Comparison of ENCODE assay signal across 8 cellular contexts in the genomic region with DNA sequence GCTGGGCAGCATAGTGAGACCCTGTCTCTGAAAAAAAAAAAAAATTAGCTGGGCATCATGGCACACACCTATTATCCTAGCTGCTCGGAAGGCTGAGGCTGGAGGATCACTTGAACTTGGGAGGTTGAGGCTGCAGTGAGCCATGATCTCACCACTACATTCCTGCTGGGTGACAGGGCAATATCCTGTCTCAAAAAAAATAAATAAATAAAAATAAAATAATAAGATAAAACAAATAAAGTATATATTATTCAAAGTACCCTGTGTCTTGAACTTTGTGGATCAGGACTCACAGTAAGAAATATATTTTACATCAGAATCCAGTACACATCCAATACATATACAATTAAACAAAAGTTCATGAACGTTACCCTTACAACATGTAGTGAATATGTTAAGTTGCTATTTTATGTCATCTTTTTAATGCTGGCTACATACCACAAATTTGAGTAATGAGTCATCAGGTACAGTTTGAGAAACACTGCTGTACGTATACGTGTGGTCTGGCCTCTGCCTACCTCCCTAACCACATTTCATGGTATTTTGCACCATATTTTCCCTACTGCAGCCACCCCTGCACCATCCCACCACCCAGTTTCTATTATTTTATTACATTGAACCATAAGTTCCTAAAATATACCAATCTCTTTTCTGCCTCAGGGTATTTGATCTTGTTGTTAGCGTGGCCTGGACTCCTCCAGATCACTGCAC. TPM values are rescaled to one million over a fixed set of nuclear protein-coding genes. Genes with fewer than 3 reads are reported as not detected.
DNase-seq lines count a peak whose midpoint lies in the region; ATAC-seq and TF ChIP-seq lines count a peak whose summit lies in the region.

No MANE protein-coding gene starts in this region.

- H2AFZ ChIP-seq in mesenchymal stem cell (ENCODE audit: low read depth, low read length) = no peak overlapping the region

- H3K14ac ChIP-seq in mesenchymal stem cell (ENCODE audit: low read length in 2 of 2) = no peak overlapping the region

- no peak overlapping the region for H3K18ac ChIP-seq in mesenchymal stem cell (ENCODE audit: low read depth in 1 of 2, low read length in 2 of 2)

- no peak overlapping the region for H2BK15ac ChIP-seq in mesenchymal stem cell (ENCODE audit: low read depth, poor library complexity, severe bottlenecking)

- H3K4me3 Mint-ChIP-seq in activated CD4-positive, alpha-beta T cell treated with anti-CD3 and anti-CD28 coated beads, Interleukin-2, amount 10 ng/mL, durations not matched to agents 24 days and 14 days = peak overlapping the region; percentile 58

- no peak overlapping the region for H3K4me3 ChIP-seq in mesenchymal stem cell (ENCODE audit: insufficient read depth in 1 of 2, low read depth in 1 of 2, low read length in 2 of 2)
- H3K4me3 ChIP-seq in lower lobe of right lung = no peak overlapping the region

- no peak overlapping the region for H3K4me2 ChIP-seq in mesenchymal stem cell (ENCODE audit: low read length, poor library complexity, severe bottlenecking)

- no peak overlapping the region for H4K91ac ChIP-seq in mesenchymal stem cell (ENCODE audit: low read length)

- 27% methylated on average over 3 of the region's 5 CpGs for WGBS in mesenchymal stem cell

- H3K27me3 Mint-ChIP-seq in activated CD4-positive, alpha-beta T cell treated with anti-CD3 and anti-CD28 coated beads, Interleukin-2, amount 10 ng/mL, durations not matched to agents 24 days and 14 days = no peaks in the 10 kb centered on the region

- peak; percentile 76 for DNase-seq in activated CD4-positive, alpha-beta T cell treated with anti-CD3 and anti-CD28 coated beads, Interleukin-2, amount 10 ng/mL, durations not matched to agents 24 days and 14 days
- peak; percentile 81 for DNase-seq in mesenchymal stem cell
- DNase-seq in lower lobe of right lung = no peak
- DNase-seq in epidermal melanocyte (ENCODE audit: insufficient read length, low spot score) = no peak

- H3K79me1 ChIP-seq in mesenchymal stem cell (replicated peaks; ENCODE audit: low read length, poor library complexity, severe bottlenecking) = peaks cover 15% of the 10 kb centered on the region

- H2AK5ac ChIP-seq in mesenchymal stem cell (ENCODE audit: low read length, severe bottlenecking) = no peak overlapping the region

- no peak overlapping the region for H3K9ac ChIP-seq in mesenchymal stem cell (ENCODE audit: low read length)

- peak; percentile 43 for ATAC-seq in GM18502 (IDR thresholded peaks at IDR 0.05; ENCODE audit: poor library complexity, unreplicated experiment)
- ATAC-seq in HG02852 (IDR thresholded peaks at IDR 0.05; ENCODE audit: unreplicated experiment) = peak; percentile 35
- no peak for ATAC-seq in HG03095 (IDR thresholded peaks at IDR 0.05; ENCODE audit: unreplicated experiment)
- no peak for ATAC-seq in lower lobe of right lung
- ATAC-seq in HG03159 (IDR thresholded peaks at IDR 0.05; ENCODE audit: unreplicated experiment) = no peak

- no peaks in the 10 kb centered on the region for H3K27me3 ChIP-seq in mesenchymal stem cell (ENCODE audit: control insufficient read depth in 1 of 2, insufficient read depth in 1 of 2, low read length in 2 of 2)
- no peaks in the 10 kb centered on the region for H3K27me3 ChIP-seq in lower lobe of right lung (ENCODE audit: low read depth)

- peaks cover 11% of the 10 kb centered on the region for H3K36me3 Mint-ChIP-seq in activated CD4-positive, alpha-beta T cell treated with anti-CD3 and anti-CD28 coated beads, Interleukin-2, amount 10 ng/mL, durations not matched to agents 24 days and 14 days (ENCODE audit: low read depth)

- no peak overlapping the region for H3K4ac ChIP-seq in mesenchymal stem cell (ENCODE audit: low read depth in 1 of 2, low read length in 2 of 2)

- intact Hi-C loops in activated CD4-positive, alpha-beta T cell treated with anti-CD3 and anti-CD28 coated beads, Interleukin-2, amount 10 ng/mL, durations not matched to agents 24 days and 14 days (cut with micrococcal nuclease) = loop anchor here (2.0 to 10.0 kb wide), 3 partner anchors 256 to 958 kb away; a partner anchor contains a TSS
- intact Hi-C loops in lower lobe of right lung (cut with DNase I) = no loop called here

- H3K27ac Mint-ChIP-seq in activated CD4-positive, alpha-beta T cell treated with anti-CD3 and anti-CD28 coated beads, Interleukin-2, amount 10 ng/mL, durations not matched to agents 24 days and 14 days = peak overlapping the region; percentile 79

- H2BK120ac ChIP-seq in mesenchymal stem cell (ENCODE audit: low read depth, low read length) = no peak overlapping the region

- peaks cover 28% of the 10 kb centered on the region for H3K4me1 Mint-ChIP-seq in activated CD4-positive, alpha-beta T cell treated with anti-CD3 and anti-CD28 coated beads, Interleukin-2, amount 10 ng/mL, durations not matched to agents 24 days and 14 days

- no peak for TF ChIP-seq CTCF in lower lobe of right lung (IDR thresholded peaks at IDR 0.05)

- peaks cover 2% of the 10 kb centered on the region for H3K4me1 ChIP-seq in mesenchymal stem cell (ENCODE audit: control insufficient read depth, insufficient read depth, low read depth, low read length)
- peaks cover 10% of the 10 kb centered on the region for H3K4me1 ChIP-seq in lower lobe of right lung

- no peaks in the 10 kb centered on the region for H3K9me3 ChIP-seq in mesenchymal stem cell (ENCODE audit: control insufficient read depth, low read length)
- H3K9me3 ChIP-seq in lower lobe of right lung = no peaks in the 10 kb centered on the region

- no peak overlapping the region for H4K8ac ChIP-seq in mesenchymal stem cell (ENCODE audit: low read length)

- H3K23ac ChIP-seq in mesenchymal stem cell (ENCODE audit: low read length in 2 of 2) = no peak overlapping the region

- H3K36me3 ChIP-seq in mesenchymal stem cell (ENCODE audit: control insufficient read depth in 1 of 2, insufficient read depth in 2 of 2, low read depth in 1 of 2, low read length in 2 of 2) (no peaks in the 10 kb centered on the region), lower lobe of right lung (no peaks in the 10 kb centered on the region)

- no peak overlapping the region for H2BK12ac ChIP-seq in mesenchymal stem cell (ENCODE audit: low read length in 2 of 2)

- H2BK5ac ChIP-seq in mesenchymal stem cell (ENCODE audit: low read depth, low read length, poor library complexity, severe bottlenecking) = no peak overlapping the region

- peak overlapping the region; percentile 89 for H3K27ac ChIP-seq in mesenchymal stem cell (ENCODE audit: low read length, poor library complexity, severe bottlenecking)
- H3K27ac ChIP-seq in lower lobe of right lung = no peak overlapping the region

- peaks cover 6% of the 10 kb centered on the region for H3K9me3 Mint-ChIP-seq in activated CD4-positive, alpha-beta T cell treated with anti-CD3 and anti-CD28 coated beads, Interleukin-2, amount 10 ng/mL, durations not matched to agents 24 days and 14 days

RNA-seq across cellular contexts. Expression of a gene that starts 4.4 kb away (rescaled TPM):
- total RNA-seq in activated CD4-positive, alpha-beta T cell treated with anti-CD3 and anti-CD28 coated beads, Interleukin-2, amount 10 ng/mL, durations not matched to agents 24 days and 14 days = 10.6 and 13.8 TPM in 2 replicates
- 65.9 TPM for polyA plus RNA-seq in mesenchymal stem cell (2013, experiment 1 of 2)
- 65.5 TPM for polyA plus RNA-seq in mesenchymal stem cell (2013, experiment 2 of 2)
- 17.3 TPM for total RNA-seq in lower lobe of right lung

RNA-seq across cellular contexts. Expression of a gene that starts 4.8 kb away (rescaled TPM):
- total RNA-seq in activated CD4-positive, alpha-beta T cell treated with anti-CD3 and anti-CD28 coated beads, Interleukin-2, amount 10 ng/mL, durations not matched to agents 24 days and 14 days = 11.2 and 11.3 TPM in 2 replicates
- 19.7 TPM for polyA plus RNA-seq in mesenchymal stem cell (2013, experiment 1 of 2)
- 19.7 TPM for polyA plus RNA-seq in mesenchymal stem cell (2013, experiment 2 of 2)
- 27.2 TPM for total RNA-seq in lower lobe of right lung

Comparison
In these comparisons a context has a peak if more than half of its experiments do, and no peak if none do; other contexts are left out.
1. ATAC-seq: peak in GM18502 (single experiment) and HG02852 (single experiment); none in HG03095 (single experiment), lower lobe of right lung (0 of 2) and HG03159 (single experiment).
2. DNase-seq: peak in activated CD4-positive, alpha-beta T cell treated with anti-CD3 and anti-CD28 coated beads, Interleukin-2, amount 10 ng/mL, durations not matched to agents 24 days and 14 days (single experiment) and mesenchymal stem cell (single experiment); none in lower lobe of right lung (single experiment) and epidermal melanocyte (single experiment).